Comparison of ENCODE assay signal across 11 cellular contexts in genomic region chr9:71638627-71639026, GRCh38.
A peak's percentile ranks its signal among the peaks of the same experiment; 100 is the strongest.
DNase-seq lines count a peak whose midpoint lies in the region; ATAC-seq and TF ChIP-seq lines count a peak whose summit lies in the region.
"Had no signal": no experiment of that assay in that cellular context is flagged by ENCODE, and none has a peak within 500 bp of the region (broad histone marks: within the 10 kb centered on the region; RNA-seq: fewer than 3 reads in every experiment).

No MANE protein-coding gene starts in this region.

- H3K27ac Mint-ChIP-seq in activated naive CD8-positive, alpha-beta T cell treated with anti-CD3 and anti-CD28 coated beads, Interleukin-2, amount 10 ng/mL, durations not matched to agents 7 days and 5 days: peak overlapping the region; percentile 59
- peak overlapping the region; percentile 33 for H3K27ac Mint-ChIP-seq in stimulated activated memory B cell treated with anti-CD40 and anti-IgM and Interleukin-4, amounts not matched to agents 10 μg/mL and 1 μg/mL and 100 μg/mL, for 72 hours
- H3K27ac Mint-ChIP-seq: nephron progenitor cell had no signal

- peaks cover 4% of the 10 kb centered on the region for H3K36me3 Mint-ChIP-seq in activated naive CD8-positive, alpha-beta T cell treated with anti-CD3 and anti-CD28 coated beads, Interleukin-2, amount 10 ng/mL, durations not matched to agents 7 days and 5 days
- no peaks in the 10 kb centered on the region for H3K36me3 Mint-ChIP-seq in stimulated activated memory B cell treated with anti-CD40 and anti-IgM and Interleukin-4, amounts not matched to agents 10 μg/mL and 1 μg/mL and 100 μg/mL, for 72 hours

- H3K4me3 ChIP-seq in left lung (peak overlapping the region in 1 of 2 donors; percentile 8), PC-3 (ENCODE audit: low read length) (no peak overlapping the region)

- no peaks in the 10 kb centered on the region for H3K9me3 Mint-ChIP-seq in activated naive CD8-positive, alpha-beta T cell treated with anti-CD3 and anti-CD28 coated beads, Interleukin-2, amount 10 ng/mL, durations not matched to agents 7 days and 5 days
- no peaks in the 10 kb centered on the region for H3K9me3 Mint-ChIP-seq in stimulated activated memory B cell treated with anti-CD40 and anti-IgM and Interleukin-4, amounts not matched to agents 10 μg/mL and 1 μg/mL and 100 μg/mL, for 72 hours
- H3K9me3 Mint-ChIP-seq: nephron progenitor cell had no signal

- in situ Hi-C loops in KBM-7 (cut with MboI; ENCODE audit: low pct_unique_long_range_greater_than_20kb, low sequenced_read_pairs): no loop called here

- H3K36me3 ChIP-seq in left lung (no peaks in the 10 kb centered on the region), PC-3 (ENCODE audit: low read depth, low read length) (no peaks in the 10 kb centered on the region)

- H2AFZ ChIP-seq in PC-3 (ENCODE audit: low read length): no peak overlapping the region

- POLR2A ChIA-PET in activated naive CD8-positive, alpha-beta T cell treated with anti-CD3 and anti-CD28 coated beads, Interleukin-2, amount 10 ng/mL, durations not matched to agents 7 days and 5 days (lab: Charles Lee): interaction anchor here (0.9 kb wide), 1 partner anchor 9 kb away, joined by 3 read pairs; no protein-coding TSS in a partner anchor
- POLR2A ChIA-PET in PC-3 (lab: Charles Lee; ENCODE audit: unreplicated experiment): no interaction called here

- no peak overlapping the region for H3K4me2 ChIP-seq in PC-3 (ENCODE audit: low read length)
- H3K4me2 ChIP-seq: KMS-11 had no signal

- ATAC-seq in activated naive CD8-positive, alpha-beta T cell treated with anti-CD3 and anti-CD28 coated beads, Interleukin-2, amount 10 ng/mL, durations not matched to agents 7 days and 5 days (ENCODE audit: low read depth): peak; percentile 54
- peak; percentile 84 for ATAC-seq in left lung
- ATAC-seq in stimulated activated memory B cell treated with anti-CD40 and anti-IgM and Interleukin-4, amounts not matched to agents 10 μg/mL and 1 μg/mL and 100 μg/mL, for 72 hours: no peak
- no peak for ATAC-seq in HG03342 (IDR thresholded peaks at IDR 0.05; ENCODE audit: unreplicated experiment)
- ATAC-seq in PC-3: no peak
- ATAC-seq in HG02870 (IDR thresholded peaks at IDR 0.05; ENCODE audit: unreplicated experiment): no peak

- H3K27ac ChIP-seq in left lung (peak overlapping the region; percentile 37 to 67), PC-3 (ENCODE audit: low read length) (no peak overlapping the region)
- H3K27ac ChIP-seq: KMS-11 had no signal

- H3K4me3 Mint-ChIP-seq in activated naive CD8-positive, alpha-beta T cell treated with anti-CD3 and anti-CD28 coated beads, Interleukin-2, amount 10 ng/mL, durations not matched to agents 7 days and 5 days: peak overlapping the region; percentile 57
- H3K4me3 Mint-ChIP-seq in stimulated activated memory B cell treated with anti-CD40 and anti-IgM and Interleukin-4, amounts not matched to agents 10 μg/mL and 1 μg/mL and 100 μg/mL, for 72 hours: peak overlapping the region; percentile 40
- H3K4me3 Mint-ChIP-seq: nephron progenitor cell had no signal

- DNase-seq in NCI-H748 treated with DMSO at 0.1 percent for 48 hours (lab: John Stamatoyannopoulos, UW): peak; percentile 1
- DNase-seq in activated naive CD8-positive, alpha-beta T cell treated with anti-CD3 and anti-CD28 coated beads, Interleukin-2, amount 10 ng/mL, durations not matched to agents 7 days and 5 days: no peak
- peak in 1 of 2 donors; percentile 45 for DNase-seq in left lung
- DNase-seq in PC-3: no peak
- no peak for DNase-seq in KBM-7
- DNase-seq: NCI-H526, nephron progenitor cell had no signal

- TF ChIP-seq CTCF in left lung (IDR thresholded peaks at IDR 0.05) (no peak), PC-3 (conservative IDR thresholded peaks at IDR 0.05; ENCODE audit: low read depth, low read length) (no peak)

- intact Hi-C loops in left lung (cut with DNase I) (no loop called here), PC-3 (cut with micrococcal nuclease) (no loop called here)

- H3K4me1 Mint-ChIP-seq in activated naive CD8-positive, alpha-beta T cell treated with anti-CD3 and anti-CD28 coated beads, Interleukin-2, amount 10 ng/mL, durations not matched to agents 7 days and 5 days: peaks cover 13% of the 10 kb centered on the region
- peaks cover 26% of the 10 kb centered on the region for H3K4me1 Mint-ChIP-seq in stimulated activated memory B cell treated with anti-CD40 and anti-IgM and Interleukin-4, amounts not matched to agents 10 μg/mL and 1 μg/mL and 100 μg/mL, for 72 hours

- H3K9me2 ChIP-seq in PC-3 (replicated peaks; ENCODE audit: low read length): no peaks in the 10 kb centered on the region

- H3K4me1 ChIP-seq in left lung (peaks cover 0 to 37% of the 10 kb centered on the region in 2 donors), PC-3 (ENCODE audit: insufficient read depth, low read length) (peaks cover 5% of the 10 kb centered on the region)

- no peaks in the 10 kb centered on the region for H3K79me2 ChIP-seq in PC-3 (ENCODE audit: low read length)

- H3K9me3 ChIP-seq in left lung (no peaks in the 10 kb centered on the region), PC-3 (ENCODE audit: low read length) (no peaks in the 10 kb centered on the region)

- CTCF ChIA-PET in PC-3 (lab: Charles Lee): interaction anchor here (1.0 kb wide), 1 partner anchor 11 kb away, joined by 3 read pairs; no protein-coding TSS in a partner anchor

- BruUV-seq in PC-3 (replicated peaks; lab: Mats Ljungman, UMichigan): no TSS peak

- H4K20me1 ChIP-seq in PC-3 (ENCODE audit: low read length): no peaks in the 10 kb centered on the region

- no peaks in the 10 kb centered on the region for H3K27me3 ChIP-seq in left lung
- no peaks in the 10 kb centered on the region for H3K27me3 ChIP-seq in PC-3 (ENCODE audit: low read length)

- peaks cover 5% of the 10 kb centered on the region for H3K27me3 Mint-ChIP-seq in activated naive CD8-positive, alpha-beta T cell treated with anti-CD3 and anti-CD28 coated beads, Interleukin-2, amount 10 ng/mL, durations not matched to agents 7 days and 5 days
- H3K27me3 Mint-ChIP-seq in stimulated activated memory B cell treated with anti-CD40 and anti-IgM and Interleukin-4, amounts not matched to agents 10 μg/mL and 1 μg/mL and 100 μg/mL, for 72 hours: no peaks in the 10 kb centered on the region

- no peak overlapping the region for H3K9ac ChIP-seq in PC-3 (ENCODE audit: low read length)
- H3K9ac ChIP-seq: KMS-11 had no signal

- H3F3A ChIP-seq in PC-3 (ENCODE audit: low read length, unreplicated experiment): no peaks in the 10 kb centered on the region

Comparison
In these comparisons a context has a peak if more than half of its experiments do, and no peak if none do; other contexts are left out.
1. ATAC-seq: peak in activated naive CD8-positive, alpha-beta T cell treated with anti-CD3 and anti-CD28 coated beads, Interleukin-2, amount 10 ng/mL, durations not matched to agents 7 days and 5 days (single experiment) and left lung (single experiment); none in stimulated activated memory B cell treated with anti-CD40 and anti-IgM and Interleukin-4, amounts not matched to agents 10 μg/mL and 1 μg/mL and 100 μg/mL, for 72 hours (single experiment), HG03342 (single experiment), PC-3 (single experiment) and HG02870 (single experiment).